Comparison of ENCODE assay signal across 1 cellular context in genomic region chr5:81851481-81852178, GRCh38.
TF ChIP-seq lines count a peak whose summit lies in the region.

No MANE protein-coding gene starts in this region.

TF ChIP-seq in WTC11, 78 proteins besides CTCF, POLR2A, EP300 and RAD21 (continued from another document):
- TF ChIP-seq, protein P1, sequence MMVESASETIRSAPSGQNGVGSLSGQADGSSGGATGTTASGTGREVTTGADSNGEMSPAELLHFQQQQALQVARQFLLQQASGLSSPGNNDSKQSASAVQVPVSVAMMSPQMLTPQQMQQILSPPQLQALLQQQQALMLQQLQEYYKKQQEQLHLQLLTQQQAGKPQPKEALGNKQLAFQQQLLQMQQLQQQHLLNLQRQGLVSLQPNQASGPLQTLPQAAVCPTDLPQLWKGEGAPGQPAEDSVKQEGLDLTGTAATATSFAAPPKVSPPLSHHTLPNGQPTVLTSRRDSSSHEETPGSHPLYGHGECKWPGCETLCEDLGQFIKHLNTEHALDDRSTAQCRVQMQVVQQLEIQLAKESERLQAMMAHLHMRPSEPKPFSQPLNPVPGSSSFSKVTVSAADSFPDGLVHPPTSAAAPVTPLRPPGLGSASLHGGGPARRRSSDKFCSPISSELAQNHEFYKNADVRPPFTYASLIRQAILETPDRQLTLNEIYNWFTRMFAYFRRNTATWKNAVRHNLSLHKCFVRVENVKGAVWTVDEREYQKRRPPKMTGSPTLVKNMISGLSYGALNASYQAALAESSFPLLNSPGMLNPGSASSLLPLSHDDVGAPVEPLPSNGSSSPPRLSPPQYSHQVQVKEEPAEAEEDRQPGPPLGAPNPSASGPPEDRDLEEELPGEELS (CRISPR knock-in tag; IDR thresholded peaks at IDR 0.05): peak; percentile 95
- no peak for TF ChIP-seq CBFB (CRISPR knock-in tag; IDR thresholded peaks at IDR 0.05; ENCODE audit: low read depth)
- peak; percentile 75; the same call in 1 of the 2 replicates for TF ChIP-seq ARID4B (CRISPR knock-in tag; IDR thresholded peaks at IDR 0.05; ENCODE audit: borderline replicate concordance)
- TF ChIP-seq TEAD4 (CRISPR knock-in tag; IDR thresholded peaks at IDR 0.05): 0 out of 2 replicates have a peak, but pooled peaks have one; percentile 41
- TF ChIP-seq, protein P2, sequence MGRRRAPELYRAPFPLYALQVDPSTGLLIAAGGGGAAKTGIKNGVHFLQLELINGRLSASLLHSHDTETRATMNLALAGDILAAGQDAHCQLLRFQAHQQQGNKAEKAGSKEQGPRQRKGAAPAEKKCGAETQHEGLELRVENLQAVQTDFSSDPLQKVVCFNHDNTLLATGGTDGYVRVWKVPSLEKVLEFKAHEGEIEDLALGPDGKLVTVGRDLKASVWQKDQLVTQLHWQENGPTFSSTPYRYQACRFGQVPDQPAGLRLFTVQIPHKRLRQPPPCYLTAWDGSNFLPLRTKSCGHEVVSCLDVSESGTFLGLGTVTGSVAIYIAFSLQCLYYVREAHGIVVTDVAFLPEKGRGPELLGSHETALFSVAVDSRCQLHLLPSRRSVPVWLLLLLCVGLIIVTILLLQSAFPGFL (CRISPR knock-in tag; IDR thresholded peaks at IDR 0.05; ENCODE audit: borderline replicate concordance): no peak
- no peak for TF ChIP-seq TP53 (CRISPR knock-in tag; IDR thresholded peaks at IDR 0.05)
- no peak for TF ChIP-seq IRF2 (CRISPR knock-in tag; IDR thresholded peaks at IDR 0.05; ENCODE audit: borderline replicate concordance, low read depth)
- TF ChIP-seq ZNF232 (CRISPR knock-in tag; IDR thresholded peaks at IDR 0.05): no peak
- peak; percentile 97 for TF ChIP-seq FOXP1 (CRISPR knock-in tag; IDR thresholded peaks at IDR 0.05; ENCODE audit: borderline replicate concordance)
- TF ChIP-seq, protein P3, sequence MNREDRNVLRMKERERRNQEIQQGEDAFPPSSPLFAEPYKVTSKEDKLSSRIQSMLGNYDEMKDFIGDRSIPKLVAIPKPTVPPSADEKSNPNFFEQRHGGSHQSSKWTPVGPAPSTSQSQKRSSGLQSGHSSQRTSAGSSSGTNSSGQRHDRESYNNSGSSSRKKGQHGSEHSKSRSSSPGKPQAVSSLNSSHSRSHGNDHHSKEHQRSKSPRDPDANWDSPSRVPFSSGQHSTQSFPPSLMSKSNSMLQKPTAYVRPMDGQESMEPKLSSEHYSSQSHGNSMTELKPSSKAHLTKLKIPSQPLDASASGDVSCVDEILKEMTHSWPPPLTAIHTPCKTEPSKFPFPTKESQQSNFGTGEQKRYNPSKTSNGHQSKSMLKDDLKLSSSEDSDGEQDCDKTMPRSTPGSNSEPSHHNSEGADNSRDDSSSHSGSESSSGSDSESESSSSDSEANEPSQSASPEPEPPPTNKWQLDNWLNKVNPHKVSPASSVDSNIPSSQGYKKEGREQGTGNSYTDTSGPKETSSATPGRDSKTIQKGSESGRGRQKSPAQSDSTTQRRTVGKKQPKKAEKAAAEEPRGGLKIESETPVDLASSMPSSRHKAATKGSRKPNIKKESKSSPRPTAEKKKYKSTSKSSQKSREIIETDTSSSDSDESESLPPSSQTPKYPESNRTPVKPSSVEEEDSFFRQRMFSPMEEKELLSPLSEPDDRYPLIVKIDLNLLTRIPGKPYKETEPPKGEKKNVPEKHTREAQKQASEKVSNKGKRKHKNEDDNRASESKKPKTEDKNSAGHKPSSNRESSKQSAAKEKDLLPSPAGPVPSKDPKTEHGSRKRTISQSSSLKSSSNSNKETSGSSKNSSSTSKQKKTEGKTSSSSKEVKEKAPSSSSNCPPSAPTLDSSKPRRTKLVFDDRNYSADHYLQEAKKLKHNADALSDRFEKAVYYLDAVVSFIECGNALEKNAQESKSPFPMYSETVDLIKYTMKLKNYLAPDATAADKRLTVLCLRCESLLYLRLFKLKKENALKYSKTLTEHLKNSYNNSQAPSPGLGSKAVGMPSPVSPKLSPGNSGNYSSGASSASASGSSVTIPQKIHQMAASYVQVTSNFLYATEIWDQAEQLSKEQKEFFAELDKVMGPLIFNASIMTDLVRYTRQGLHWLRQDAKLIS (CRISPR knock-in tag; IDR thresholded peaks at IDR 0.05; ENCODE audit: borderline replicate concordance): no peak
- TF ChIP-seq, protein P4, sequence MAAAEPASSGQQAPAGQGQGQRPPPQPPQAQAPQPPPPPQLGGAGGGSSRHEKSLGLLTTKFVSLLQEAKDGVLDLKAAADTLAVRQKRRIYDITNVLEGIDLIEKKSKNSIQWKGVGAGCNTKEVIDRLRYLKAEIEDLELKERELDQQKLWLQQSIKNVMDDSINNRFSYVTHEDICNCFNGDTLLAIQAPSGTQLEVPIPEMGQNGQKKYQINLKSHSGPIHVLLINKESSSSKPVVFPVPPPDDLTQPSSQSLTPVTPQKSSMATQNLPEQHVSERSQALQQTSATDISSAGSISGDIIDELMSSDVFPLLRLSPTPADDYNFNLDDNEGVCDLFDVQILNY (CRISPR knock-in tag; IDR thresholded peaks at IDR 0.05): peak; percentile 57
- no peak for TF ChIP-seq ELF4 (CRISPR knock-in tag; IDR thresholded peaks at IDR 0.05; ENCODE audit: low read depth)
- no peak for TF ChIP-seq ZNF138 (CRISPR knock-in tag; conservative IDR thresholded peaks at IDR 0.05)
- TF ChIP-seq, protein P5, sequence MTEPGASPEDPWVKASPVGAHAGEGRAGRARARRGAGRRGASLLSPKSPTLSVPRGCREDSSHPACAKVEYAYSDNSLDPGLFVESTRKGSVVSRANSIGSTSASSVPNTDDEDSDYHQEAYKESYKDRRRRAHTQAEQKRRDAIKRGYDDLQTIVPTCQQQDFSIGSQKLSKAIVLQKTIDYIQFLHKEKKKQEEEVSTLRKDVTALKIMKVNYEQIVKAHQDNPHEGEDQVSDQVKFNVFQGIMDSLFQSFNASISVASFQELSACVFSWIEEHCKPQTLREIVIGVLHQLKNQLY (CRISPR knock-in tag; IDR thresholded peaks at IDR 0.05): no peak
- TF ChIP-seq FOXK1 (CRISPR knock-in tag; IDR thresholded peaks at IDR 0.05): peak; percentile 85
- no peak for TF ChIP-seq ZNF425 (CRISPR knock-in tag; conservative IDR thresholded peaks at IDR 0.05)
- TF ChIP-seq, protein P6, sequence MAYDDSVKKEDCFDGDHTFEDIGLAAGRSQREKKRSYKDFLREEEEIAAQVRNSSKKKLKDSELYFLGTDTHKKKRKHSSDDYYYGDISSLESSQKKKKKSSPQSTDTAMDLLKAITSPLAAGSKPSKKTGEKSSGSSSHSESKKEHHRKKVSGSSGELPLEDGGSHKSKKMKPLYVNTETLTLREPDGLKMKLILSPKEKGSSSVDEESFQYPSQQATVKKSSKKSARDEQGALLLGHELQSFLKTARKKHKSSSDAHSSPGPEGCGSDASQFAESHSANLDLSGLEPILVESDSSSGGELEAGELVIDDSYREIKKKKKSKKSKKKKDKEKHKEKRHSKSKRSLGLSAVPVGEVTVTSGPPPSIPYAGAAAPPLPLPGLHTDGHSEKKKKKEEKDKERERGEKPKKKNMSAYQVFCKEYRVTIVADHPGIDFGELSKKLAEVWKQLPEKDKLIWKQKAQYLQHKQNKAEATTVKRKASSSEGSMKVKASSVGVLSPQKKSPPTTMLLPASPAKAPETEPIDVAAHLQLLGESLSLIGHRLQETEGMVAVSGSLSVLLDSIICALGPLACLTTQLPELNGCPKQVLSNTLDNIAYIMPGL (CRISPR knock-in tag; IDR thresholded peaks at IDR 0.05): no peak
- TF ChIP-seq, protein P7, sequence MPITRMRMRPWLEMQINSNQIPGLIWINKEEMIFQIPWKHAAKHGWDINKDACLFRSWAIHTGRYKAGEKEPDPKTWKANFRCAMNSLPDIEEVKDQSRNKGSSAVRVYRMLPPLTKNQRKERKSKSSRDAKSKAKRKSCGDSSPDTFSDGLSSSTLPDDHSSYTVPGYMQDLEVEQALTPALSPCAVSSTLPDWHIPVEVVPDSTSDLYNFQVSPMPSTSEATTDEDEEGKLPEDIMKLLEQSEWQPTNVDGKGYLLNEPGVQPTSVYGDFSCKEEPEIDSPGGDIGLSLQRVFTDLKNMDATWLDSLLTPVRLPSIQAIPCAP (CRISPR knock-in tag; IDR thresholded peaks at IDR 0.05): no peak
- TF ChIP-seq GRHL2 (CRISPR knock-in tag; IDR thresholded peaks at IDR 0.05; ENCODE audit: insufficient replicate concordance, severe bottlenecking): no peak
- no peak for TF ChIP-seq NR3C1 (CRISPR knock-in tag; conservative IDR thresholded peaks at IDR 0.05; ENCODE audit: low read depth)
- TF ChIP-seq, protein P8, sequence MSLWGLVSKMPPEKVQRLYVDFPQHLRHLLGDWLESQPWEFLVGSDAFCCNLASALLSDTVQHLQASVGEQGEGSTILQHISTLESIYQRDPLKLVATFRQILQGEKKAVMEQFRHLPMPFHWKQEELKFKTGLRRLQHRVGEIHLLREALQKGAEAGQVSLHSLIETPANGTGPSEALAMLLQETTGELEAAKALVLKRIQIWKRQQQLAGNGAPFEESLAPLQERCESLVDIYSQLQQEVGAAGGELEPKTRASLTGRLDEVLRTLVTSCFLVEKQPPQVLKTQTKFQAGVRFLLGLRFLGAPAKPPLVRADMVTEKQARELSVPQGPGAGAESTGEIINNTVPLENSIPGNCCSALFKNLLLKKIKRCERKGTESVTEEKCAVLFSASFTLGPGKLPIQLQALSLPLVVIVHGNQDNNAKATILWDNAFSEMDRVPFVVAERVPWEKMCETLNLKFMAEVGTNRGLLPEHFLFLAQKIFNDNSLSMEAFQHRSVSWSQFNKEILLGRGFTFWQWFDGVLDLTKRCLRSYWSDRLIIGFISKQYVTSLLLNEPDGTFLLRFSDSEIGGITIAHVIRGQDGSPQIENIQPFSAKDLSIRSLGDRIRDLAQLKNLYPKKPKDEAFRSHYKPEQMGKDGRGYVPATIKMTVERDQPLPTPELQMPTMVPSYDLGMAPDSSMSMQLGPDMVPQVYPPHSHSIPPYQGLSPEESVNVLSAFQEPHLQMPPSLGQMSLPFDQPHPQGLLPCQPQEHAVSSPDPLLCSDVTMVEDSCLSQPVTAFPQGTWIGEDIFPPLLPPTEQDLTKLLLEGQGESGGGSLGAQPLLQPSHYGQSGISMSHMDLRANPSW (CRISPR knock-in tag; conservative IDR thresholded peaks at IDR 0.05; ENCODE audit: low read depth): no peak
- no peak for TF ChIP-seq ZNF219 (CRISPR knock-in tag; IDR thresholded peaks at IDR 0.05; ENCODE audit: borderline replicate concordance)
- TF ChIP-seq SMAD3 (CRISPR knock-in tag; IDR thresholded peaks at IDR 0.05; ENCODE audit: borderline replicate concordance): no peak
- peak; percentile 65; the same call in 1 of the 2 replicates for TF ChIP-seq TEAD1 (CRISPR knock-in tag; IDR thresholded peaks at IDR 0.05)
- 0 out of 2 replicates have a peak, but pooled peaks have one; percentile 32 for TF ChIP-seq ZNF416 (CRISPR knock-in tag; IDR thresholded peaks at IDR 0.05)
- no peak for TF ChIP-seq PRRX2 (CRISPR knock-in tag; IDR thresholded peaks at IDR 0.05)
- peak; percentile 95 for TF ChIP-seq GTF2I (CRISPR knock-in tag; conservative IDR thresholded peaks at IDR 0.05)
- no peak for TF ChIP-seq NR2C2 (CRISPR knock-in tag; IDR thresholded peaks at IDR 0.05)
- peak; percentile 79 for TF ChIP-seq SP1 (CRISPR knock-in tag; conservative IDR thresholded peaks at IDR 0.05)
- no peak for TF ChIP-seq ZNF317 (CRISPR knock-in tag; IDR thresholded peaks at IDR 0.05; ENCODE audit: borderline replicate concordance, low read depth)
TF ChIP-seq in WTC11: peak in this region for 22.
